ENCODE assay signal across 8 cellular contexts in genomic region chr7:33129806-33130153, GRCh38. TPM values are rescaled to one million over a fixed set of nuclear protein-coding genes. Genes with fewer than 3 reads are reported as not detected.
DNase-seq lines count a peak whose midpoint lies in the region; ATAC-seq and TF ChIP-seq lines count a peak whose summit lies in the region.

No MANE protein-coding gene starts in this region.

- H3K4me3 ChIP-seq in HUES6 (ENCODE audit: low read depth, low read length) (peak overlapping the region; percentile 79), body of pancreas (peak overlapping the region; percentile 53 to 75), left lung (peak overlapping the region; percentile 60 to 71), thymus (ENCODE audit: low read length) (peak overlapping the region; percentile 61)

- H3K27me3 ChIP-seq in HUES6 (ENCODE audit: control insufficient read depth, insufficient read depth, low read length) (no peaks in the 10 kb centered on the region), body of pancreas (no peaks in the 10 kb centered on the region), left lung (no peaks in the 10 kb centered on the region), thymus (ENCODE audit: control insufficient read depth, insufficient read depth) (no peaks in the 10 kb centered on the region)

- H3K27me3 Mint-ChIP-seq in CD14-positive monocyte (ENCODE audit: low read depth in 3 of 3), result no peaks in the 10 kb centered on the region

- intact Hi-C loops in CD14-positive monocyte (cut with micrococcal nuclease), result loop anchor here (2.0 to 10.0 kb wide), 3 partner anchors 67 to 235 kb away; partner anchors contain the start of genes NT5C3A (in 2 of the 2) and KBTBD2 (in 1 of the 2)
- intact Hi-C loops in body of pancreas (cut with DNase I), result no loop called here
- intact Hi-C loops in left lung (cut with DNase I), result no loop called here

- peaks cover 3 to 8% (median 7%) of the 10 kb centered on the region in 7 donors for H3K9me3 Mint-ChIP-seq in CD14-positive monocyte

- H3K4me1 Mint-ChIP-seq in CD14-positive monocyte, result peaks cover 16% of the 10 kb centered on the region

- TF ChIP-seq CTCF in CD14-positive monocyte (IDR thresholded peaks at IDR 0.05) (no peak), body of pancreas (IDR thresholded peaks at IDR 0.05) (no peak), left lung (IDR thresholded peaks at IDR 0.05) (no peak)

- H3K36me3 ChIP-seq in HUES6 (ENCODE audit: control insufficient read depth, insufficient read depth, low read length), result no peaks in the 10 kb centered on the region
- no peaks in the 10 kb centered on the region for H3K36me3 ChIP-seq in body of pancreas (replicated peaks in 1 of 2; ENCODE audit: insufficient read depth in 1 of 2, low read depth in 2 of 2)
- H3K36me3 ChIP-seq in left lung, result no peaks in the 10 kb centered on the region
- no peaks in the 10 kb centered on the region for H3K36me3 ChIP-seq in thymus (ENCODE audit: control insufficient read depth, insufficient read depth)

- H3K9me3 ChIP-seq in HUES6 (ENCODE audit: control insufficient read depth, insufficient read depth, low read depth, low read length) (no peaks in the 10 kb centered on the region), body of pancreas (no peaks in the 10 kb centered on the region), left lung (no peaks in the 10 kb centered on the region), thymus (ENCODE audit: control insufficient read depth) (no peaks in the 10 kb centered on the region)

- peak overlapping the region; percentile 86 to 94 for H3K4me3 Mint-ChIP-seq in CD14-positive monocyte

- H3K36me3 Mint-ChIP-seq in CD14-positive monocyte, result no peaks in the 10 kb centered on the region

- peak overlapping the region; percentile 77 to 93 (median 91) for H3K27ac Mint-ChIP-seq in CD14-positive monocyte

- 0% methylated on average over 11 of the region's 11 CpGs for WGBS in body of pancreas, 2 donors
- under 1% methylated on average over 11 of the region's 11 CpGs for WGBS in thymus

- ATAC-seq in body of pancreas (no peak), left lung (peak; percentile 16), GM21723 (IDR thresholded peaks at IDR 0.05; ENCODE audit: unreplicated experiment) (no peak), HG03378 (IDR thresholded peaks at IDR 0.05; ENCODE audit: unreplicated experiment) (no peak)

- peaks cover 6% of the 10 kb centered on the region for H3K4me1 ChIP-seq in HUES6 (ENCODE audit: control insufficient read depth, insufficient read depth, low read length)
- peaks cover 9% of the 10 kb centered on the region for H3K4me1 ChIP-seq in body of pancreas
- peaks cover 6 to 22% of the 10 kb centered on the region in 2 donors for H3K4me1 ChIP-seq in left lung
- H3K4me1 ChIP-seq in thymus (ENCODE audit: control insufficient read depth, insufficient read depth, low read length), result no peaks in the 10 kb centered on the region

- H3K9ac ChIP-seq in HUES6 (ENCODE audit: low read length), result peak overlapping the region; percentile 52

- no peak overlapping the region for H3K27ac ChIP-seq in HUES6 (ENCODE audit: low read depth, low read length)
- peak overlapping the region in 3 of 4 donors; percentile 71 to 87 (median 86) for H3K27ac ChIP-seq in body of pancreas
- H3K27ac ChIP-seq in left lung, result peak overlapping the region; percentile 87 to 88
- no peak overlapping the region for H3K27ac ChIP-seq in thymus (ENCODE audit: low read depth)

- TF ChIP-seq POLR2A in body of pancreas (IDR thresholded peaks at IDR 0.05), result no peak

- DNase-seq in CD14-positive monocyte (ENCODE audit: low spot score) (no peak), body of pancreas (no peak), left lung (no peak), activated gamma-delta T cell treated with Interleukin-2 at 50 U/mL for 16 hours (no peak)

RNA-seq across cellular contexts. Expression of gene BBS9, which starts 0.4 kb away (rescaled TPM):
- 1 to 10 TPM; 6.8 to 7.5 TPM for polyA plus RNA-seq in CD14-positive monocyte
- 10 to 100 TPM; 14.2 to 23.6 TPM for total RNA-seq in body of pancreas
- total RNA-seq in left lung, result 10 to 100 TPM; 18.2 to 22.4 TPM
- polyA plus RNA-seq in thymus, result 6.9 TPM

RNA-seq across cellular contexts. Expression of gene RP9, which starts 20.6 kb away (rescaled TPM):
- 1 to 10 TPM; 6.5 to 8.7 TPM for polyA plus RNA-seq in CD14-positive monocyte
- total RNA-seq in body of pancreas, result 1 to 10 TPM; 5.2 to 9.6 TPM
- total RNA-seq in left lung, result 10 to 100 TPM; 11.3 to 11.5 TPM
- 17.8 TPM for polyA plus RNA-seq in thymus

Comparison
In these comparisons a context has a peak if more than half of its experiments do, and no peak if none do; other contexts are left out.
1. H3K27ac ChIP-seq: peak in body of pancreas (3 of 4) and left lung (2 of 2); none in HUES6 (single experiment) and thymus (single experiment).
2. intact Hi-C loops: an anchor here in CD14-positive monocyte (2.0 to 10.0 kb wide); none called in body of pancreas and left lung.
3. Peak in every context shown above with its lines, with median percentiles within 50 percentile points of each other: H3K4me3 ChIP-seq.